1 cellular context compared by ENCODE assay signal in the genomic region with DNA sequence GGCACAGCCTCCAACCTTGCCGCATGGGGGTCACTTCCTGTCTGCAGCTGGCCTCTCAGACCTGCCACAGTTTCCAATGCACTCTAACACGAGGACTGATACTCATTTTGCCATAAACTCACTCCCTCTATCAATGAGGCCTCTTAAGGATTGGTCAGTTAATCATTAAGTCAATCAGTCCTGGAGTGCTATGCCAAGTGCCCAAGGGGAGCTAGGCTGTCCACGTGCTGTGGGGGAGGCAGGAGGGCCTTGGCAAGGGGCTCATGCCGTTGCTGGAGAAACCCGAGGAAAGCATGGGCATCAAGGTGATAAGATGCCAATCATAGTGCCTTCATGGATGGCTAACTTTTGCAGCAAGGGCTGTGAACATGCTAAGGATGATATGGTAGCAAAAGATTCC.
TF ChIP-seq lines count a peak whose summit lies in the region.

No MANE protein-coding gene starts in this region.

TF ChIP-seq in K562, 482 proteins besides CTCF, POLR2A, EP300 and RAD21:
- TF ChIP-seq ETV1 (tag; conservative IDR thresholded peaks at IDR 0.05; ENCODE audit: low read depth) = peak; percentile 35; the same call in 1 of the 2 replicates
- no peak for TF ChIP-seq TAF15 (IDR thresholded peaks at IDR 0.05; ENCODE audit: low read depth, low read length)
- peak; percentile 36 for TF ChIP-seq RBBP5 (IDR thresholded peaks at IDR 0.05; ENCODE audit: borderline replicate concordance, insufficient read depth, low read length, poor library complexity, severe bottlenecking)
- TF ChIP-seq PYGO2 (tag; IDR thresholded peaks at IDR 0.05) = no peak
- TF ChIP-seq ZNF263 (CRISPR knock-in tag; IDR thresholded peaks at IDR 0.05; ENCODE audit: borderline replicate concordance) = 0 out of 2 replicates have a peak, but pooled peaks have one; percentile 18
- no peak for TF ChIP-seq RBFOX2 (IDR thresholded peaks at IDR 0.05; ENCODE audit: low read depth, low read length)
- no peak for TF ChIP-seq HDAC8 (tag; IDR thresholded peaks at IDR 0.05)
- no peak for TF ChIP-seq NONO (IDR thresholded peaks at IDR 0.05; ENCODE audit: low read depth in 2 of 2, low read length in 1 of 2)
- TF ChIP-seq SMAD4 (CRISPR knock-in tag; conservative IDR thresholded peaks at IDR 0.05) = 0 out of 2 replicates have a peak, but pooled peaks have one; percentile 1
- no peak for TF ChIP-seq DIDO1 (tag; IDR thresholded peaks at IDR 0.05; ENCODE audit: low read depth)
- TF ChIP-seq, protein P1, sequence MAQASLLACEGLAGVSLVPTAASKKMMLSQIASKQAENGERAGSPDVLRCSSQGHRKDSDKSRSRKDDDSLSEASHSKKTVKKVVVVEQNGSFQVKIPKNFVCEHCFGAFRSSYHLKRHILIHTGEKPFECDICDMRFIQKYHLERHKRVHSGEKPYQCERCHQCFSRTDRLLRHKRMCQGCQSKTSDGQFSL (CRISPR knock-in tag; IDR thresholded peaks at IDR 0.05) = peak; percentile 39; the same call in 1 of the 2 replicates
- TF ChIP-seq, protein P1 (tag; IDR thresholded peaks at IDR 0.05) = no peak
- no peak for TF ChIP-seq HNRNPL (IDR thresholded peaks at IDR 0.05; ENCODE audit: low read depth, low read length)
